In genomic region chr5:68478306-68479091, GRCh38 we compare ENCODE assay signal across 12 cellular contexts.
DNase-seq lines count a peak whose midpoint lies in the region; ATAC-seq and TF ChIP-seq lines count a peak whose summit lies in the region.
"Had no signal": no experiment of that assay in that cellular context is flagged by ENCODE, and none has a peak within 500 bp of the region (broad histone marks: within the 10 kb centered on the region; RNA-seq: fewer than 3 reads in every experiment).

No MANE protein-coding gene starts in this region.

- peak overlapping the region; percentile 34 for H3K27ac ChIP-seq in parathyroid adenoma

- no peaks in the 10 kb centered on the region for H3K36me3 ChIP-seq in parathyroid adenoma (ENCODE audit: control insufficient read depth, insufficient read depth, low read length)
- H3K36me3 ChIP-seq: ovary had no signal

- no peaks in the 10 kb centered on the region for H3K9me3 ChIP-seq in parathyroid adenoma (ENCODE audit: control insufficient read depth, low read length)
- H3K9me3 ChIP-seq: ovary had no signal

- H3K27me3 ChIP-seq in parathyroid adenoma (ENCODE audit: control insufficient read depth, insufficient read depth, low read length), result no peaks in the 10 kb centered on the region
- H3K27me3 ChIP-seq: ovary had no signal

- H3K79me2 ChIP-seq in parathyroid adenoma, result no peaks in the 10 kb centered on the region

- peak; percentile 64 for DNase-seq in AG20443 (ENCODE audit: low spot score)
- peak; percentile 19 for DNase-seq in LHCN-M2 (ENCODE audit: low read depth)
- DNase-seq in fibroblast of peridontal ligament (ENCODE audit: extremely low read depth), result peak; percentile 68
- no peak for DNase-seq in SK-N-DZ (ENCODE audit: low spot score)
- DNase-seq in activated CD8-positive, alpha-beta memory T cell treated with anti-CD3 and anti-CD28 coated beads, Interleukin-2, amount 50 U/mL, for 48 hours, result no peak
- no peak for DNase-seq in SHP77 treated with DMSO at 0.1 percent for 48 hours (lab: John Stamatoyannopoulos, UW)
- DNase-seq: CD8-positive, alpha-beta memory T cell; NCI-H1436 treated with DMSO at 0.1 percent for 48 hours; ovary had no signal

- H3K4me2 ChIP-seq in parathyroid adenoma (ENCODE audit: low read length), result no peak overlapping the region

- peaks cover 45% of the 10 kb centered on the region for H3K4me1 ChIP-seq in parathyroid adenoma

- no peak overlapping the region for H3K4me3 ChIP-seq in parathyroid adenoma (ENCODE audit: low read depth, low read length)
- H3K4me3 ChIP-seq: ovary had no signal

- no peak for ATAC-seq in GM21423 (IDR thresholded peaks at IDR 0.05; ENCODE audit: unreplicated experiment)
- ATAC-seq: WTC11 had no signal

- no peak overlapping the region for H3K9ac ChIP-seq in parathyroid adenoma

- H2AFZ ChIP-seq in parathyroid adenoma, result peak overlapping the region; percentile 52

- TF ChIP-seq CTCF in parathyroid adenoma (IDR thresholded peaks at IDR 0.05), result no peak

Comparison
In these comparisons a context has a peak if more than half of its experiments do, and no peak if none do; other contexts are left out.
1. DNase-seq: peak in AG20443 (single experiment), LHCN-M2 (single experiment) and fibroblast of peridontal ligament (single experiment); none in SK-N-DZ (single experiment), activated CD8-positive, alpha-beta memory T cell treated with anti-CD3 and anti-CD28 coated beads, Interleukin-2, amount 50 U/mL, for 48 hours (single experiment) and SHP77 treated with DMSO at 0.1 percent for 48 hours (single experiment).